ENCODE assay signal across 10 cellular contexts in genomic region chr17:38851434-38851833, GRCh38. TPM values are rescaled to one million over a fixed set of nuclear protein-coding genes. Genes with fewer than 3 reads are reported as not detected.
DNase-seq lines count a peak whose midpoint lies in the region; ATAC-seq and TF ChIP-seq lines count a peak whose summit lies in the region.
"Had no signal": no experiment of that assay in that cellular context is flagged by ENCODE, and none has a peak within 500 bp of the region (broad histone marks: within the 10 kb centered on the region; RNA-seq: fewer than 3 reads in every experiment).

No MANE protein-coding gene starts in this region.

- TF ChIP-seq CTCF in fibroblast of the aortic adventitia (IDR thresholded peaks at IDR 0.05; ENCODE audit: insufficient read depth, low read length), result no peak

- H3K27ac ChIP-seq in GM23248, result peak overlapping the region; percentile 1; the same call in 1 of the 2 replicates

- in situ Hi-C loops in GM23248 (cut with MboI), result no loop called here

- H3K9me3 ChIP-seq in GM23248 (ENCODE audit: low read depth), result no peaks in the 10 kb centered on the region

- ATAC-seq in T-cell (replicated peaks in 1 of 4) (no peak), HG03442 (IDR thresholded peaks at IDR 0.05; ENCODE audit: unreplicated experiment) (no peak)

- no peaks in the 10 kb centered on the region for H3K9me2 ChIP-seq in GM23248 (ENCODE audit: insufficient read depth)

- peaks cover 22% of the 10 kb centered on the region for H3K4me1 ChIP-seq in GM23248 (ENCODE audit: insufficient read depth)

- DNase-seq in GM23248 (peak; percentile 36), T-cell (no peak), fibroblast of the aortic adventitia (ENCODE audit: low read depth) (no peak), skeletal muscle cell (ENCODE audit: low read depth) (no peak), GOT3 (lab: John Stamatoyannopoulos, UW) (no peak), NCI-H2227 treated with DMSO at 0.1 percent for 48 hours (lab: John Stamatoyannopoulos, UW) (no peak), EL (no peak)
- DNase-seq: hippocampal formation, SW 1271 had no signal

- H3F3A ChIP-seq in GM23248 (ENCODE audit: insufficient read depth), result peaks cover 87% of the 10 kb centered on the region

- H3K27ac Mint-ChIP-seq in T-cell, result peak overlapping the region; percentile 98 to 99

- POLR2A ChIA-PET in T-cell (lab: Charles Lee), result interaction anchor here (0.6 to 2.4 kb wide), 3 partner anchors 26 to 146 kb away, joined by 3 to 6 read pairs (median 3); partner anchors contain the start of genes CWC25 (in 1 of the 2) and MLLT6 (in 1 of the 2)

- H3K4me3 Mint-ChIP-seq in T-cell, result peak overlapping the region; percentile 91 to 96 (median 94)

- peaks cover 63% of the 10 kb centered on the region for H3K36me3 ChIP-seq in GM23248 (ENCODE audit: low read depth)

- no peaks in the 10 kb centered on the region for H3K27me3 Mint-ChIP-seq in T-cell

- no peaks in the 10 kb centered on the region for H3K27me3 ChIP-seq in GM23248 (replicated peaks; ENCODE audit: insufficient read depth)

- H2AFZ ChIP-seq in GM23248, result no peak overlapping the region

- H3K4me3 ChIP-seq in GM23248 (peak overlapping the region; percentile 98), fibroblast of the aortic adventitia (ENCODE audit: low read depth, low read length) (peak overlapping the region; percentile 80), skeletal muscle cell (ENCODE audit: low read depth, low read length) (peak overlapping the region; percentile 82)

- peaks cover 52% of the 10 kb centered on the region for H3K79me2 ChIP-seq in GM23248 (ENCODE audit: insufficient read depth)

- H3K9ac ChIP-seq in GM23248, result peak overlapping the region; percentile 95

- 47 to 52% methylated on average over 2 of the region's 2 CpGs for WGBS in GM23248 (ENCODE audit: low coverage in 1 of 2, low lambda C conversion rate in 2 of 2, missing lambda C conversion rate in 2 of 2), 2 experiments

- H3K9me3 Mint-ChIP-seq in T-cell, result no peaks in the 10 kb centered on the region

- H3K4me1 Mint-ChIP-seq in T-cell, result peaks cover 41 to 47% (median 45%) of the 10 kb centered on the region in 3 donors

- CTCF ChIA-PET in T-cell (lab: Charles Lee), result no interaction called here

- H3K4me2 ChIP-seq in GM23248 (ENCODE audit: unreplicated experiment), result peak overlapping the region; percentile 91

- peaks cover 19% of the 10 kb centered on the region for H4K20me1 ChIP-seq in GM23248 (ENCODE audit: insufficient read depth)

- H3K36me3 Mint-ChIP-seq in T-cell, result peaks cover 50% of the 10 kb centered on the region

RNA-seq across cellular contexts. Expression of gene RPL23, which starts 2.1 kb away (rescaled TPM):
- 516 and 553 TPM in 2 replicates for total RNA-seq in GM23248 (2014; rRNA removed; shearing (Covaris generic))
- 1,114 and 1,221 TPM in 2 replicates for polyA plus RNA-seq in GM23248 (2016; fragmentation: Nextera tagmentation; extraction: Ambion mirVana)
- total RNA-seq in T-cell (1,000 to 10,000 TPM; 1,638 to 2,124 (median 1,743) TPM), fibroblast of the aortic adventitia (ENCODE audit: low replicate concordance) (638 and 2,401 TPM in 2 replicates)

RNA-seq across cellular contexts. Expression of gene LASP1, which starts 18.4 kb away (rescaled TPM):
- 207 and 250 TPM in 2 replicates for total RNA-seq in GM23248 (2014; rRNA removed; shearing (Covaris generic))
- polyA plus RNA-seq in GM23248 (2016; fragmentation: Nextera tagmentation; extraction: Ambion mirVana), result 198 and 203 TPM in 2 replicates
- total RNA-seq in T-cell, result 100 to 1,000 TPM in 4 of 5 donors, 10 to 100 TPM in 1; 97.2 to 157 (median 122) TPM
- 65.6 and 174 TPM in 2 replicates for total RNA-seq in fibroblast of the aortic adventitia (ENCODE audit: low replicate concordance)

RNA-seq across cellular contexts. Expression of gene CWC25, which starts 26.3 kb away (rescaled TPM):
- 9.7 and 18.7 TPM in 2 replicates for total RNA-seq in GM23248 (2014; rRNA removed; shearing (Covaris generic))
- polyA plus RNA-seq in GM23248 (2016; fragmentation: Nextera tagmentation; extraction: Ambion mirVana), result 13.3 and 14.2 TPM in 2 replicates
- total RNA-seq in T-cell (10 to 100 TPM; 31.5 to 45.8 (median 44.3) TPM), fibroblast of the aortic adventitia (ENCODE audit: low replicate concordance) (10.4 and 27.8 TPM in 2 replicates)

RNA-seq across cellular contexts. Expression of gene PIP4K2B, which starts 52.1 kb away (rescaled TPM):
- total RNA-seq in GM23248 (2014; rRNA removed; shearing (Covaris generic)), result 43.6 and 65.8 TPM in 2 replicates
- polyA plus RNA-seq in GM23248 (2016; fragmentation: Nextera tagmentation; extraction: Ambion mirVana), result 12.8 and 13.4 TPM in 2 replicates
- 10 to 100 TPM; 36.4 to 60.3 (median 52.6) TPM for total RNA-seq in T-cell
- 25.2 and 56.8 TPM in 2 replicates for total RNA-seq in fibroblast of the aortic adventitia (ENCODE audit: low replicate concordance)
